In the genomic region with DNA sequence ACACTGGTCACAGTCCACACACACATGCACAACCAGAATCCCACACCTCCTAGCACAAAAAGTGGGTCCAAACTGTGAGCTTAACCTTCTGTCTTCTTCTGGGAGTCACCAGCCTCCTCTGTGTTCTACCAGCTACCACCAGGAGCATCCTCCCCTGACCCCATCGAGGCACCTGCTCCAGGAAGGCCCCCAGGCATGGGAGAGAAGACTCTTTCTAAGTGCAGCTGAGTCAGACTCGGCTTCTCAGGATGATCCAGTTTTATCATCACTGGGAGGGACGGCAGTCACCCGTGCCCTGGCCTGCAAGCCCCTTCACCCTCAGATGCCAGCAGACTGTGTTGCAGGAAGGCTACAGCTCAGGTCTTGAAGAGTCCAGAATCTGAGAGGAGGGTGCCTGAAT, we compare ENCODE assay signal across 19 cellular contexts. TPM values are rescaled to one million over a fixed set of nuclear protein-coding genes. Genes with fewer than 3 reads are reported as not detected.
DNase-seq lines count a peak whose midpoint lies in the region; ATAC-seq and TF ChIP-seq lines count a peak whose summit lies in the region.
"Had no signal": no experiment of that assay in that cellular context is flagged by ENCODE, and none has a peak within 500 bp of the region (broad histone marks: within the 10 kb centered on the region; RNA-seq: fewer than 3 reads in every experiment).

No MANE protein-coding gene starts in this region.

- H3K36me3 Mint-ChIP-seq in activated naive CD8-positive, alpha-beta T cell treated with anti-CD3 and anti-CD28 coated beads, Interleukin-2, amount 10 ng/mL, durations not matched to agents 7 days and 5 days: peaks cover 2% of the 10 kb centered on the region
- H3K36me3 Mint-ChIP-seq in activated naive CD8-positive, alpha-beta T cell treated with anti-CD3 and anti-CD28 coated beads, Interleukin-2, amount 50 U/mL, for 24 hours (ENCODE audit: low read depth): no peaks in the 10 kb centered on the region

- no peak overlapping the region for H2BK120ac ChIP-seq in neuronal stem cell (ENCODE audit: low read depth, low read length)

- no peak overlapping the region for H3K4me3 Mint-ChIP-seq in activated naive CD8-positive, alpha-beta T cell treated with anti-CD3 and anti-CD28 coated beads, Interleukin-2, amount 10 ng/mL, durations not matched to agents 7 days and 5 days
- no peak overlapping the region for H3K4me3 Mint-ChIP-seq in activated naive CD8-positive, alpha-beta T cell treated with anti-CD3 and anti-CD28 coated beads, Interleukin-2, amount 50 U/mL, for 24 hours

- intact Hi-C loops in Right ventricle myocardium inferior (cut with DNase I): no loop called here

- no peaks in the 10 kb centered on the region for H3K27me3 Mint-ChIP-seq in activated naive CD8-positive, alpha-beta T cell treated with anti-CD3 and anti-CD28 coated beads, Interleukin-2, amount 10 ng/mL, durations not matched to agents 7 days and 5 days
- H3K27me3 Mint-ChIP-seq in activated naive CD8-positive, alpha-beta T cell treated with anti-CD3 and anti-CD28 coated beads, Interleukin-2, amount 50 U/mL, for 24 hours: no peaks in the 10 kb centered on the region

- no peak overlapping the region for H4K8ac ChIP-seq in neuronal stem cell (ENCODE audit: low read depth, low read length)

- H3K36me3 ChIP-seq in neuronal stem cell (replicated peaks in 1 of 2; ENCODE audit: control insufficient read depth in 2 of 2, insufficient read depth in 2 of 2, low read length in 2 of 2): no peaks in the 10 kb centered on the region
- no peaks in the 10 kb centered on the region for H3K36me3 ChIP-seq in HAP-1 (replicated peaks)

- H3K27me3 ChIP-seq in foreskin keratinocyte (no peaks in the 10 kb centered on the region), neuronal stem cell (ENCODE audit: control insufficient read depth in 3 of 3, insufficient read depth in 3 of 3, low read depth in 1 of 3, low read length in 3 of 3) (no peaks in the 10 kb centered on the region), HAP-1 (ENCODE audit: low read depth) (no peaks in the 10 kb centered on the region)

- peak overlapping the region; percentile 43 for H3K27ac Mint-ChIP-seq in activated naive CD8-positive, alpha-beta T cell treated with anti-CD3 and anti-CD28 coated beads, Interleukin-2, amount 10 ng/mL, durations not matched to agents 7 days and 5 days
- no peak overlapping the region for H3K27ac Mint-ChIP-seq in activated naive CD8-positive, alpha-beta T cell treated with anti-CD3 and anti-CD28 coated beads, Interleukin-2, amount 50 U/mL, for 24 hours

- H3K4ac ChIP-seq in neuronal stem cell (ENCODE audit: low read length): no peak overlapping the region

- no peak overlapping the region for H3K23ac ChIP-seq in neuronal stem cell (ENCODE audit: low read depth, low read length, poor library complexity)

- no peak overlapping the region for H3K4me2 ChIP-seq in neuronal stem cell (ENCODE audit: insufficient read depth, low read length, poor library complexity, severe bottlenecking)

- no peak overlapping the region for H2AK5ac ChIP-seq in neuronal stem cell (ENCODE audit: low read depth, low read length)

- H2BK5ac ChIP-seq in neuronal stem cell (ENCODE audit: low read length): no peak overlapping the region

- POLR2A ChIA-PET in activated naive CD8-positive, alpha-beta T cell treated with anti-CD3 and anti-CD28 coated beads, Interleukin-2, amount 10 ng/mL, durations not matched to agents 7 days and 5 days (lab: Charles Lee): interaction anchor here (0.9 to 1.7 kb wide), 2 partner anchors 8 to 11 kb away, joined by 3 to 5 read pairs; no protein-coding TSS in a partner anchor

- H3K14ac ChIP-seq in neuronal stem cell (ENCODE audit: low read length): no peak overlapping the region

- WGBS in neuronal stem cell (ENCODE audit: extremely low coverage in 2 of 2, insufficient read length in 2 of 2, insufficient replicate concordance in 1 of 2), 2 donors: no CpG with 5 or more reads among the region's 4 CpGs

- H3K18ac ChIP-seq in neuronal stem cell (ENCODE audit: low read length): peak overlapping the region; percentile 70

- DNase-seq in activated naive CD8-positive, alpha-beta T cell treated with anti-CD3 and anti-CD28 coated beads, Interleukin-2, amount 10 ng/mL, durations not matched to agents 7 days and 5 days: no peak
- DNase-seq in activated naive CD8-positive, alpha-beta T cell treated with anti-CD3 and anti-CD28 coated beads, Interleukin-2, amount 50 U/mL, for 24 hours: no peak
- no peak for DNase-seq in foreskin keratinocyte
- DNase-seq in neuronal stem cell (ENCODE audit: low spot score): no peak
- no peak for DNase-seq in Right ventricle myocardium inferior (ENCODE audit: missing footprints)
- DNase-seq in HAP-1 (ENCODE audit: low spot score in 2 of 2): no peak
- no peak for DNase-seq in RKO (ENCODE audit: low spot score)
- DNase-seq in HCEC 1CT: no peak
- DNase-seq: 8988T, GDM1, H7, KBM-7, MV-4-11, NCI-H1694 treated with DMSO at 0.1 percent for 48 hours, NCI-H510A treated with DMSO at 0.1 percent for 48 hours, NCI-H774, RPMI8226 had no signal

- H3K27ac ChIP-seq in foreskin keratinocyte: no peak overlapping the region
- no peak overlapping the region for H3K27ac ChIP-seq in neuronal stem cell (replicated peaks; ENCODE audit: low read length)

- no peak overlapping the region for H2AFZ ChIP-seq in neuronal stem cell (ENCODE audit: low read length)

- H3K4me1 ChIP-seq in foreskin keratinocyte: no peaks in the 10 kb centered on the region
- peaks cover 20% of the 10 kb centered on the region in 2 donors for H3K4me1 ChIP-seq in neuronal stem cell (ENCODE audit: control insufficient read depth in 2 of 2, insufficient read depth in 1 of 2, low read depth in 1 of 2, low read length in 2 of 2)
- no peaks in the 10 kb centered on the region for H3K4me1 ChIP-seq in HAP-1

- H3K4me3 ChIP-seq in neuronal stem cell (ENCODE audit: low read length in 2 of 2) (no peak overlapping the region), HAP-1 (no peak overlapping the region)

- no peak for TF ChIP-seq CTCF in foreskin keratinocyte (conservative IDR thresholded peaks at IDR 0.05)

- no peaks in the 10 kb centered on the region for H3K9me3 ChIP-seq in neuronal stem cell (replicated peaks in 1 of 2; ENCODE audit: control insufficient read depth in 2 of 2, insufficient read depth in 1 of 2, low read depth in 1 of 2, low read length in 2 of 2)
- H3K9me3 ChIP-seq in HAP-1: no peaks in the 10 kb centered on the region

- H3K79me1 ChIP-seq in neuronal stem cell (ENCODE audit: low read depth, low read length): no peaks in the 10 kb centered on the region

- H4K91ac ChIP-seq in neuronal stem cell (ENCODE audit: low read depth, low read length, poor library complexity): no peak overlapping the region

- peaks cover 7% of the 10 kb centered on the region for H3K4me1 Mint-ChIP-seq in activated naive CD8-positive, alpha-beta T cell treated with anti-CD3 and anti-CD28 coated beads, Interleukin-2, amount 10 ng/mL, durations not matched to agents 7 days and 5 days
- no peaks in the 10 kb centered on the region for H3K4me1 Mint-ChIP-seq in activated naive CD8-positive, alpha-beta T cell treated with anti-CD3 and anti-CD28 coated beads, Interleukin-2, amount 50 U/mL, for 24 hours

- H3K9ac ChIP-seq in neuronal stem cell (ENCODE audit: low read depth, low read length, poor library complexity): no peak overlapping the region

- ATAC-seq in activated naive CD8-positive, alpha-beta T cell treated with anti-CD3 and anti-CD28 coated beads, Interleukin-2, amount 10 ng/mL, durations not matched to agents 7 days and 5 days (ENCODE audit: low read depth): no peak
- no peak for ATAC-seq in activated naive CD8-positive, alpha-beta T cell treated with anti-CD3 and anti-CD28 coated beads, Interleukin-2, amount 50 U/mL, for 24 hours
- peak; percentile 65 for ATAC-seq in foreskin keratinocyte
- ATAC-seq in Right ventricle myocardium inferior: no peak
- ATAC-seq: HepG2 had no signal

- no peak overlapping the region for H2BK12ac ChIP-seq in neuronal stem cell (ENCODE audit: low read length)

- peak overlapping the region; percentile 79 for H2BK15ac ChIP-seq in neuronal stem cell (ENCODE audit: low read length)

- in situ Hi-C loops in HAP-1 (cut with MboI; ENCODE audit: low sequenced_read_pairs): no loop called here

- no peaks in the 10 kb centered on the region for H3K9me3 Mint-ChIP-seq in activated naive CD8-positive, alpha-beta T cell treated with anti-CD3 and anti-CD28 coated beads, Interleukin-2, amount 10 ng/mL, durations not matched to agents 7 days and 5 days
- no peaks in the 10 kb centered on the region for H3K9me3 Mint-ChIP-seq in activated naive CD8-positive, alpha-beta T cell treated with anti-CD3 and anti-CD28 coated beads, Interleukin-2, amount 50 U/mL, for 24 hours
- H3K9me3 Mint-ChIP-seq: CD14-positive monocyte had no signal

RNA-seq across cellular contexts. Expression of gene ENDOU, which starts 7.9 kb away (rescaled TPM):
- total RNA-seq in activated naive CD8-positive, alpha-beta T cell treated with anti-CD3 and anti-CD28 coated beads, Interleukin-2, amount 10 ng/mL, durations not matched to agents 7 days and 5 days: under 1 TPM in 1 of 2 experiments, not detected in 1; 0.30 TPM
- 0.28 and 0.34 TPM in 2 replicates for total RNA-seq in foreskin keratinocyte
- polyA plus RNA-seq in foreskin keratinocyte: 0.14 and 0.21 TPM in 2 replicates
- polyA plus RNA-seq in neuronal stem cell (2013, experiment 1 of 2): not detected
- 0.07 TPM for polyA plus RNA-seq in neuronal stem cell (2013, experiment 2 of 2)
- total RNA-seq in Right ventricle myocardium inferior: not detected
- total RNA-seq: H7, HepG2 had no signal
- polyA plus RNA-seq: HepG2 had no signal

RNA-seq across cellular contexts. Expression of gene RAPGEF3, which starts 25.5 kb away (rescaled TPM):
- 1 to 10 TPM in 1 of 2 experiments, under 1 TPM in 1; 0.94 to 1.1 TPM for total RNA-seq in activated naive CD8-positive, alpha-beta T cell treated with anti-CD3 and anti-CD28 coated beads, Interleukin-2, amount 10 ng/mL, durations not matched to agents 7 days and 5 days
- total RNA-seq in foreskin keratinocyte (7.7 and 8.1 TPM in 2 replicates), Right ventricle myocardium inferior (37.3 TPM)
- polyA plus RNA-seq in foreskin keratinocyte: 6.0 and 6.5 TPM in 2 replicates
- 1.3 TPM for polyA plus RNA-seq in neuronal stem cell (2013, experiment 1 of 2)
- 1.1 TPM for polyA plus RNA-seq in neuronal stem cell (2013, experiment 2 of 2)

RNA-seq across cellular contexts. Expression of gene RPAP3, which starts 27.3 kb away (rescaled TPM):
- total RNA-seq in activated naive CD8-positive, alpha-beta T cell treated with anti-CD3 and anti-CD28 coated beads, Interleukin-2, amount 10 ng/mL, durations not matched to agents 7 days and 5 days: 10 to 100 TPM; 36.0 to 41.1 TPM
- total RNA-seq in foreskin keratinocyte: 27.8 and 29.7 TPM in 2 replicates
- polyA plus RNA-seq in foreskin keratinocyte: 14.7 and 16.3 TPM in 2 replicates
- polyA plus RNA-seq in neuronal stem cell (2013, experiment 1 of 2): 49.8 TPM
- 50.8 TPM for polyA plus RNA-seq in neuronal stem cell (2013, experiment 2 of 2)
- 24.4 TPM for total RNA-seq in Right ventricle myocardium inferior

RNA-seq across cellular contexts. Expression of gene SLC48A1, which starts 39.9 kb away (rescaled TPM):
- total RNA-seq in activated naive CD8-positive, alpha-beta T cell treated with anti-CD3 and anti-CD28 coated beads, Interleukin-2, amount 10 ng/mL, durations not matched to agents 7 days and 5 days: 10 to 100 TPM; 13.4 to 13.9 TPM
- total RNA-seq in foreskin keratinocyte (14.5 and 14.9 TPM in 2 replicates), Right ventricle myocardium inferior (23.2 TPM)
- polyA plus RNA-seq in foreskin keratinocyte: 12.0 and 13.2 TPM in 2 replicates
- polyA plus RNA-seq in neuronal stem cell (2013, experiment 1 of 2): 12.5 TPM
- polyA plus RNA-seq in neuronal stem cell (2013, experiment 2 of 2): 12.3 TPM
